ENCODE assay signal across 2 cellular contexts in the genomic region with DNA sequence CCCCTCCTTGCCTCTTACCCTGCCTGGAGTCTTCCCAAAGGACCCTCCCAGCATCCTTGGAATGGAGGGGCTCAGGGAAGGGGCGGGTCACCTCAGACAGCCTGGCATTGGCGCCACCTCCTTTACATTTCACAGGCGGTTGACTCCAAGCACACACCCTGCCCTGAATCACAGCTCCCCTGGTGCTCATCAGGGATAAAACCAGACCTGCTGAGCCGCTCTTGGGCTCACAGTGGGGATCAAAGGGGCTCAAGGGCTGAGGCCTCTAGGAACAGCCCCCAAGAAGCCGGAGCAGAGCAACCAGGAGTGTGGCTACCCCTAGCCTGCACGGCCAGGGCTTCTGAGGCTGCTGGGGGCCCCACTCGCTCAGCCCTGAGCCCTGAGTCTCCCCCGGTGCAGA.
A peak's percentile ranks its signal among the peaks of the same experiment; 100 is the strongest.
TF ChIP-seq lines count a peak whose summit lies in the region.

No MANE protein-coding gene starts in this region.

TF ChIP-seq in HepG2, 621 proteins besides CTCF, POLR2A, EP300 and RAD21:
- TF ChIP-seq ZNF782 (CRISPR knock-in tag; IDR thresholded peaks at IDR 0.05; ENCODE audit: borderline replicate concordance) (no peak), ARID2 (CRISPR knock-in tag; IDR thresholded peaks at IDR 0.05; ENCODE audit: borderline replicate concordance) (no peak), TBL1XR1 (IDR thresholded peaks at IDR 0.05; ENCODE audit: borderline replicate concordance, low read length, partially characterized antibody) (no peak)

TF ChIP-seq in HEK293, 187 proteins besides CTCF, POLR2A, EP300 and RAD21:
- TF ChIP-seq ZNF529 (tag by site-specific recombination; IDR thresholded peaks at IDR 0.05; ENCODE audit: insufficient replicate concordance) (no peak), ZIC2 (tag by site-specific recombination; IDR thresholded peaks at IDR 0.05) (peak; percentile 90)
